In the genomic region with DNA sequence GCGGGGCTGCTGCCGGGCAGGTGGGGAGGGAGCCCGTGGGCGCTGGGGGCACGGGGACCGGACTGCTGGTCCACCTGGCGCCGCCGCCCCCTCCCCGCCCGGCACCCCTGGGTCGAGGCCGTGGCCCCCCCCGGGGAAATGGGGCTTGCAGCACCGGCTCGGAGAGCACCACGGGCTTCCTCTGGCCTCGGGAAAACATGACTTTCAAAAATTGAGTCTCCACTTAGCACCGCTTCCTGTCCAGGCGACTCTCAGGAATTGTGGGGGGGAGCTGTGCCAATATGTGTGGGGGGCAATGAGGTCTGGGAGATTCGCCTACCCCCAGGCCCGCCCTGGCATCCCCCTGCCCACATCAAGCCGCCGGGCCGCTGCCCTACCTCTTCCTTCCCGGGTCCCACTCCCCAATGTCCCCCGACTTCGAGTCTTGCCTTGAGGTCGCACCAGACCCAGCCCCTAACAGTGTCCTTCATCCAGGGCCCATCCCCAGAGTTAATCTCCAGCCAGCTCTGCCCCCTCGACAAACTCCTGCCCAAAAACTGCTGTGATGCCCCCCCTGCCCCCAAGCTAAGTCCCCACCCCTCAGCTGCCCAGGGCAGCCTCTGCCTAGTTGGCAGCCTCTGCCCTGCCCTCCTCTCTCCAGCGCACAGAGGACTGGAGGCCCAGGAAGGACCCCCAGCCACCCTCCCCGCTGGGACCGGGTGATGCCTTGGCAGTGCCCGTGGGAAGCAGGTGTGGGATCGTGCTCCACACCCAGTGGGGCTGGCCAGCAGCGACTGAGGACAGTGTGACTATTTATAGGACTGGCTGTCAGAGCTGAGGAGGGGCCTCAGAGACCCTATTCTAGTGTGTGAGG, we compare ENCODE assay signal across 9 cellular contexts. TPM values are rescaled to one million over a fixed set of nuclear protein-coding genes. Genes with fewer than 3 reads are reported as not detected.
A peak's percentile ranks its signal among the peaks of the same experiment; 100 is the strongest.
DNase-seq lines count a peak whose midpoint lies in the region; ATAC-seq and TF ChIP-seq lines count a peak whose summit lies in the region.
"Had no signal": no experiment of that assay in that cellular context is flagged by ENCODE, and none has a peak within 500 bp of the region (broad histone marks: within the 10 kb centered on the region; RNA-seq: fewer than 3 reads in every experiment).

No MANE protein-coding gene starts in this region.

- H3K4me1 ChIP-seq in cardiac muscle cell (ENCODE audit: low read depth): peaks cover 12% of the 10 kb centered on the region
- no peaks in the 10 kb centered on the region for H3K4me1 ChIP-seq in lung (ENCODE audit: control insufficient read depth in 2 of 2, insufficient read depth in 2 of 2, low read length in 2 of 2)
- peaks cover 0 to 17% of the 10 kb centered on the region in 2 donors for H3K4me1 ChIP-seq in uterus

- H3K27me3 Mint-ChIP-seq in brain: peaks cover 3% of the 10 kb centered on the region

- TF ChIP-seq POLR2A in uterus (IDR thresholded peaks at IDR 0.05): no peak

- H3K27ac Mint-ChIP-seq in brain: peak overlapping the region in 2 of 5 experiments; percentile 36 to 46

- peaks cover 5% of the 10 kb centered on the region for H3K4me1 Mint-ChIP-seq in brain

- H3K9me3 ChIP-seq in cardiac muscle cell (ENCODE audit: low read depth) (no peaks in the 10 kb centered on the region), lung (ENCODE audit: control insufficient read depth in 2 of 2, insufficient read depth in 1 of 2, low read length in 1 of 2) (peaks cover 0 to 3% of the 10 kb centered on the region in 2 donors), uterus (no peaks in the 10 kb centered on the region)

- H3K27me3 ChIP-seq in cardiac muscle cell (no peaks in the 10 kb centered on the region), lung (ENCODE audit: control insufficient read depth, insufficient read depth) (no peaks in the 10 kb centered on the region), uterus (peaks cover 0 to 18% of the 10 kb centered on the region in 2 donors)

- peak overlapping the region; percentile 32 for H3K27ac ChIP-seq in cardiac muscle cell
- H3K27ac ChIP-seq in lung (ENCODE audit: low read depth in 1 of 2, low read length in 1 of 2): peak overlapping the region; percentile 76 to 89
- H3K27ac ChIP-seq in uterus: peak overlapping the region in 1 of 2 donors; percentile 49

- no peak for TF ChIP-seq CTCF in cardiac muscle cell (IDR thresholded peaks at IDR 0.05; ENCODE audit: low read depth, low read length)
- TF ChIP-seq CTCF in brain (conservative IDR thresholded peaks at IDR 0.05): no peak
- no peak for TF ChIP-seq CTCF in lung (IDR thresholded peaks at IDR 0.05; ENCODE audit: control extremely low read depth, extremely low read depth)
- no peak for TF ChIP-seq CTCF in uterus (IDR thresholded peaks at IDR 0.05)

- H3K4me3 Mint-ChIP-seq in brain: peak overlapping the region; percentile 49 to 73 (median 67)

- WGBS in lung, 2 donors: 11 to 16% methylated on average over 30 to 36 of the region's 36 CpGs

- no peaks in the 10 kb centered on the region for H3K9me3 Mint-ChIP-seq in brain

- intact Hi-C loops in cardiac septum (cut with DNase I) (no loop called here), uterus (cut with DNase I; ENCODE audit: low total_unique reads) (no loop called here)

- no peaks in the 10 kb centered on the region for H3K36me3 ChIP-seq in cardiac muscle cell
- H3K36me3 ChIP-seq in lung (ENCODE audit: control insufficient read depth in 2 of 2, insufficient read depth in 2 of 2, low read length in 2 of 2): peaks cover 0 to 27% of the 10 kb centered on the region in 2 donors
- no peaks in the 10 kb centered on the region for H3K36me3 ChIP-seq in uterus

- H3K4me3 ChIP-seq in cardiac muscle cell (peak overlapping the region; percentile 33), lung (peak overlapping the region; percentile 65), uterus (peak overlapping the region; percentile 24 to 29)

- ATAC-seq in lung (ENCODE audit: insufficient read depth, low FRiP score): no peak

- H3K36me3 Mint-ChIP-seq in brain: no peaks in the 10 kb centered on the region

- DNase-seq in cardiac muscle cell (ENCODE audit: low read depth in 1 of 2, low spot score in 1 of 2) (peak in 1 of 2 donors; percentile 59), cardiac septum (ENCODE audit: low spot score) (no peak), lung (ENCODE audit: low spot score) (no peak), uterus (no peak), OCI-M2 (lab: John Stamatoyannopoulos, UW; ENCODE audit: unreplicated experiment) (no peak), occipital lobe (lab: John Stamatoyannopoulos, UW) (no peak), medulla oblongata (ENCODE audit: extremely low spot score) (no peak)
- DNase-seq: SIG-M5 had no signal

RNA-seq across cellular contexts. Expression of gene EGFL7, which starts 3.9 kb away (rescaled TPM):
- total RNA-seq in cardiac muscle cell (64.1 and 82.9 TPM in 2 replicates), cardiac septum (85.3 TPM), lung (100 to 1,000 TPM; 128 to 177 TPM), uterus (1,000 to 10,000 TPM in 1 of 4 donors, 100 to 1,000 TPM in 3; 119 to 1,791 (median 307) TPM), occipital lobe (13.7 TPM)
- polyA plus RNA-seq in cardiac muscle cell (50.9 and 90.0 TPM in 2 replicates), brain (ENCODE audit: insufficient read depth, low read depth, low replicate concordance) (36.4 TPM), lung (100 to 1,000 TPM; 275 to 379 TPM)

RNA-seq across cellular contexts. Expression of gene AGPAT2, which starts 20.7 kb away (rescaled TPM):
- total RNA-seq in cardiac muscle cell (59.0 and 72.5 TPM in 2 replicates), cardiac septum (48.4 TPM), lung (100 to 1,000 TPM in 1 of 2 donors, 10 to 100 TPM in 1; 81.7 to 184 TPM), uterus (10 to 100 TPM; 22.7 to 45.1 (median 38.6) TPM), occipital lobe (2.2 TPM)
- polyA plus RNA-seq in cardiac muscle cell (103 and 104 TPM in 2 replicates), brain (ENCODE audit: insufficient read depth, low read depth, low replicate concordance) (42.6 TPM), lung (100 to 1,000 TPM; 169 to 277 TPM)

RNA-seq across cellular contexts. Expression of gene DIPK1B, which starts 45.8 kb away (rescaled TPM):
- total RNA-seq in cardiac muscle cell: 163 and 188 TPM in 2 replicates
- polyA plus RNA-seq in cardiac muscle cell: 162 and 190 TPM in 2 replicates
- total RNA-seq in cardiac septum: 28.3 TPM
- polyA plus RNA-seq in brain (ENCODE audit: insufficient read depth, low read depth, low replicate concordance): 35.5 TPM
- total RNA-seq in lung: 10 to 100 TPM; 14.5 to 26.7 TPM
- polyA plus RNA-seq in lung: 10 to 100 TPM; 12.5 to 13.3 TPM
- 10 to 100 TPM in 3 of 4 donors, 1 to 10 TPM in 1; 3.2 to 26.3 (median 21.0) TPM for total RNA-seq in uterus
- total RNA-seq in occipital lobe: 25.1 TPM
